Comparison of ENCODE assay signal across 22 cellular contexts in genomic region chr6:46935687-46936086, GRCh38. TPM values are rescaled to one million over a fixed set of nuclear protein-coding genes. Genes with fewer than 3 reads are reported as not detected.
DNase-seq lines count a peak whose midpoint lies in the region; ATAC-seq and TF ChIP-seq lines count a peak whose summit lies in the region.
"Had no signal": no experiment of that assay in that cellular context is flagged by ENCODE, and none has a peak within 500 bp of the region (broad histone marks: within the 10 kb centered on the region; RNA-seq: fewer than 3 reads in every experiment).

No MANE protein-coding gene starts in this region.

- no peak overlapping the region for H3K4me3 ChIP-seq in NT2/D1 (ENCODE audit: insufficient read length, low read depth)
- no peak overlapping the region for H3K4me3 ChIP-seq in gastrocnemius medialis
- no peak overlapping the region for H3K4me3 ChIP-seq in PC-3 (ENCODE audit: low read length)
- no peak overlapping the region for H3K4me3 ChIP-seq in gastroesophageal sphincter
- H3K4me3 ChIP-seq: MG63, skin epidermis had no signal

- POLR2A ChIA-PET in PC-3 (lab: Charles Lee; ENCODE audit: unreplicated experiment), result no interaction called here

- H4K20me1 ChIP-seq in PC-3 (ENCODE audit: low read length), result no peaks in the 10 kb centered on the region

- intact Hi-C loops in Right ventricle myocardium superior (cut with DNase I), result no loop called here
- intact Hi-C loops in gastrocnemius medialis (cut with DNase I; ENCODE audit: low total_unique reads), result no loop called here
- intact Hi-C loops in PC-3 (cut with micrococcal nuclease), result no loop called here

- H3K27me3 ChIP-seq in NT2/D1 (ENCODE audit: insufficient read depth, insufficient read length), result no peaks in the 10 kb centered on the region
- no peaks in the 10 kb centered on the region for H3K27me3 ChIP-seq in gastrocnemius medialis
- no peaks in the 10 kb centered on the region for H3K27me3 ChIP-seq in PC-3 (ENCODE audit: low read length)
- no peaks in the 10 kb centered on the region for H3K27me3 ChIP-seq in gastroesophageal sphincter
- H3K27me3 ChIP-seq: MG63, neutrophil had no signal

- TF ChIP-seq CTCF in gastrocnemius medialis (IDR thresholded peaks at IDR 0.05 in 4 of 5, conservative IDR thresholded peaks at IDR 0.05 in 1 of 5) (no peak), PC-3 (conservative IDR thresholded peaks at IDR 0.05; ENCODE audit: low read depth, low read length) (no peak), gastroesophageal sphincter (IDR thresholded peaks at IDR 0.05) (no peak)

- H3K27me3 Mint-ChIP-seq in stimulated activated naive CD8-positive, alpha-beta T cell treated with anti-CD3 and anti-CD28 coated beads, Interleukin-15, amount 100 ng/mL, for 72 hours, result peaks cover 7% of the 10 kb centered on the region

- H3K9me3 ChIP-seq in NT2/D1 (ENCODE audit: insufficient read depth, low read length) (no peaks in the 10 kb centered on the region), gastrocnemius medialis (no peaks in the 10 kb centered on the region), PC-3 (ENCODE audit: low read length) (no peaks in the 10 kb centered on the region), gastroesophageal sphincter (no peaks in the 10 kb centered on the region)
- H3K9me3 ChIP-seq: Caco-2, MG63, neutrophil had no signal

- no peak for TF ChIP-seq EP300 in gastroesophageal sphincter (IDR thresholded peaks at IDR 0.05)

- H3K27ac ChIP-seq in gastrocnemius medialis (peak overlapping the region; percentile 52 to 73 (median 58)), PC-3 (ENCODE audit: low read length) (no peak overlapping the region), gastroesophageal sphincter (no peak overlapping the region)
- H3K27ac ChIP-seq: neutrophil had no signal

- no peaks in the 10 kb centered on the region for H3K79me2 ChIP-seq in PC-3 (ENCODE audit: low read length)

- H3K27ac Mint-ChIP-seq in stimulated activated naive CD8-positive, alpha-beta T cell treated with anti-CD3 and anti-CD28 coated beads, Interleukin-15, amount 100 ng/mL, for 72 hours, result no peak overlapping the region
- H3K27ac Mint-ChIP-seq: activated B cell treated with CpG ODN at 0.5 μM for 24 hours; activated naive CD8-positive, alpha-beta T cell treated with anti-CD3 and anti-CD28 coated beads, Interleukin-2, amount 50 U/mL, for 24 hours; effector memory CD8-positive, alpha-beta T cell; T-helper 17 cell had no signal

- no peaks in the 10 kb centered on the region for H3K4me1 Mint-ChIP-seq in stimulated activated naive CD8-positive, alpha-beta T cell treated with anti-CD3 and anti-CD28 coated beads, Interleukin-15, amount 100 ng/mL, for 72 hours
- H3K4me1 Mint-ChIP-seq: activated B cell treated with CpG ODN at 0.5 μM for 24 hours; activated naive CD8-positive, alpha-beta T cell treated with anti-CD3 and anti-CD28 coated beads, Interleukin-2, amount 50 U/mL, for 24 hours; central memory CD8-positive, alpha-beta T cell; T-helper 17 cell had no signal

- H3K4me1 ChIP-seq in NT2/D1 (ENCODE audit: insufficient read depth, insufficient read length), result peaks cover 2% of the 10 kb centered on the region
- peaks cover 0 to 18% of the 10 kb centered on the region in 2 donors for H3K4me1 ChIP-seq in gastrocnemius medialis
- H3K4me1 ChIP-seq in PC-3 (ENCODE audit: insufficient read depth, low read length), result peaks cover 28% of the 10 kb centered on the region
- H3K4me1 ChIP-seq in gastroesophageal sphincter, result no peaks in the 10 kb centered on the region
- H3K4me1 ChIP-seq: Caco-2 had no signal

- no peaks in the 10 kb centered on the region for H3F3A ChIP-seq in PC-3 (ENCODE audit: low read length, unreplicated experiment)

- in situ Hi-C loops in gastrocnemius medialis (cut with MboI; ENCODE audit: low sequenced_read_pairs in 4 of 4), result no loop called here

- no peaks in the 10 kb centered on the region for H3K9me2 ChIP-seq in PC-3 (replicated peaks; ENCODE audit: low read length)

- no peak overlapping the region for H3K4me3 Mint-ChIP-seq in stimulated activated naive CD8-positive, alpha-beta T cell treated with anti-CD3 and anti-CD28 coated beads, Interleukin-15, amount 100 ng/mL, for 72 hours
- H3K4me3 Mint-ChIP-seq: activated B cell treated with CpG ODN at 0.5 μM for 24 hours; activated naive CD8-positive, alpha-beta T cell treated with anti-CD3 and anti-CD28 coated beads, Interleukin-2, amount 50 U/mL, for 24 hours; central memory CD8-positive, alpha-beta T cell; effector memory CD8-positive, alpha-beta T cell; T-helper 17 cell had no signal

- peak; percentile 55 for ATAC-seq in Right ventricle myocardium superior (ENCODE audit: poor library complexity)
- ATAC-seq in left lobe of liver, result peak; percentile 67
- peak; percentile 62 to 82 for ATAC-seq in gastrocnemius medialis
- ATAC-seq in stimulated activated naive CD8-positive, alpha-beta T cell treated with anti-CD3 and anti-CD28 coated beads, Interleukin-15, amount 100 ng/mL, for 72 hours, result no peak
- no peak for ATAC-seq in PC-3
- no peak for ATAC-seq in gastroesophageal sphincter
- ATAC-seq: activated naive CD8-positive, alpha-beta T cell treated with anti-CD3 and anti-CD28 coated beads, Interleukin-2, amount 50 U/mL, for 24 hours; effector memory CD8-positive, alpha-beta T cell; T-helper 17 cell had no signal

- no TSS peak for BruUV-seq in PC-3 (replicated peaks; lab: Mats Ljungman, UMichigan)

- TF ChIP-seq POLR2A in gastrocnemius medialis (IDR thresholded peaks at IDR 0.05) (no peak), gastroesophageal sphincter (IDR thresholded peaks at IDR 0.05) (no peak)

- 68 to 90% methylated on average over 2 to 5 of the region's 6 CpGs for WGBS in gastroesophageal sphincter (ENCODE audit: low coverage in 1 of 2), 2 donors

- H2AFZ ChIP-seq in PC-3 (ENCODE audit: low read length), result no peak overlapping the region

- DNase-seq in NT2/D1 (ENCODE audit: low read depth, low spot score) (peak; percentile 11), Right ventricle myocardium superior (no peak), left lobe of liver (ENCODE audit: low spot score) (no peak), gastrocnemius medialis (peak in 1 of 2 donors; percentile 23), medulla oblongata (ENCODE audit: extremely low spot score) (no peak), PC-3 (no peak)
- DNase-seq in stimulated activated naive CD8-positive, alpha-beta T cell treated with anti-CD3 and anti-CD28 coated beads, Interleukin-15, amount 100 ng/mL, for 72 hours, result no peak
- DNase-seq: activated B cell treated with CpG ODN at 0.5 μM for 24 hours; activated naive CD8-positive, alpha-beta T cell treated with anti-CD3 and anti-CD28 coated beads, Interleukin-2, amount 50 U/mL, for 24 hours; AML-193; Caco-2; effector memory CD8-positive, alpha-beta T cell; MG63; midbrain; NCI-H187; NCI-H446; SIG-M5; T-helper 17 cell had no signal

- no peaks in the 10 kb centered on the region for H3K36me3 ChIP-seq in NT2/D1 (ENCODE audit: insufficient read depth, insufficient read length, low read length)
- H3K36me3 ChIP-seq in gastrocnemius medialis, result no peaks in the 10 kb centered on the region
- H3K36me3 ChIP-seq in PC-3 (ENCODE audit: low read depth, low read length), result no peaks in the 10 kb centered on the region
- H3K36me3 ChIP-seq in gastroesophageal sphincter, result no peaks in the 10 kb centered on the region
- H3K36me3 ChIP-seq: MG63, neutrophil had no signal

- CTCF ChIA-PET in PC-3 (lab: Charles Lee), result no interaction called here

- H3K9me3 Mint-ChIP-seq in stimulated activated naive CD8-positive, alpha-beta T cell treated with anti-CD3 and anti-CD28 coated beads, Interleukin-15, amount 100 ng/mL, for 72 hours, result no peaks in the 10 kb centered on the region
- H3K9me3 Mint-ChIP-seq: activated B cell treated with CpG ODN at 0.5 μM for 24 hours; activated naive CD8-positive, alpha-beta T cell treated with anti-CD3 and anti-CD28 coated beads, Interleukin-2, amount 50 U/mL, for 24 hours; central memory CD8-positive, alpha-beta T cell; effector memory CD8-positive, alpha-beta T cell had no signal

- no peak overlapping the region for H3K4me2 ChIP-seq in PC-3 (ENCODE audit: low read length)

- H3K9ac ChIP-seq in NT2/D1 (ENCODE audit: insufficient read length, low read depth), result no peak overlapping the region
- H3K9ac ChIP-seq in PC-3 (ENCODE audit: low read length), result no peak overlapping the region

RNA-seq across cellular contexts. Expression of gene ADGRF5, which starts 13.9 kb away (rescaled TPM):
- total RNA-seq in Right ventricle myocardium superior (41.1 TPM), left lobe of liver (8.3 TPM), gastrocnemius medialis (10 to 100 TPM; 27.6 to 49.2 (median 41.0) TPM), PC-3 (2014; rRNA removed) (0.75 and 1.6 TPM in 2 replicates), gastroesophageal sphincter (10 to 100 TPM; 11.7 to 37.6 (median 26.0) TPM)
- total RNA-seq: activated B cell treated with CpG ODN at 0.5 μM for 24 hours, Caco-2, T-helper 17 cell had no signal

Comparison
In these comparisons a context has a peak if more than half of its experiments do, and no peak if none do; other contexts are left out.
1. ATAC-seq: peak in Right ventricle myocardium superior (single experiment), left lobe of liver (single experiment) and gastrocnemius medialis (2 of 2); none in stimulated activated naive CD8-positive, alpha-beta T cell treated with anti-CD3 and anti-CD28 coated beads, Interleukin-15, amount 100 ng/mL, for 72 hours (single experiment), PC-3 (single experiment) and gastroesophageal sphincter (single experiment).
2. H3K27ac ChIP-seq: peak in gastrocnemius medialis (4 of 4); none in PC-3 (single experiment) and gastroesophageal sphincter (0 of 4).